1 cellular context compared by ENCODE assay signal in genomic region chr4:26372525-26373172, GRCh38.
TF ChIP-seq lines count a peak whose summit lies in the region.

No MANE protein-coding gene starts in this region.

TF ChIP-seq in HepG2, 621 proteins besides CTCF, POLR2A, EP300 and RAD21 (continued from another document and continues in another):
- TF ChIP-seq PRDM15 (CRISPR knock-in tag; IDR thresholded peaks at IDR 0.05) (no peak), ZNF10 (CRISPR knock-in tag; IDR thresholded peaks at IDR 0.05; ENCODE audit: borderline replicate concordance, low read depth) (no peak), ZNF382 (CRISPR knock-in tag; IDR thresholded peaks at IDR 0.05; ENCODE audit: borderline replicate concordance) (no peak), ZNF263 (CRISPR knock-in tag; IDR thresholded peaks at IDR 0.05) (no peak), HMG20A (CRISPR knock-in tag; IDR thresholded peaks at IDR 0.05; ENCODE audit: borderline replicate concordance) (peak; percentile 86), ZNF407 (CRISPR knock-in tag; IDR thresholded peaks at IDR 0.05; ENCODE audit: not compliant biosample characterization) (no peak), ZNF484 (CRISPR knock-in tag; IDR thresholded peaks at IDR 0.05; ENCODE audit: borderline replicate concordance, low read depth) (no peak), ZNF678 (CRISPR knock-in tag; IDR thresholded peaks at IDR 0.05) (no peak), ZNF12 (CRISPR knock-in tag; IDR thresholded peaks at IDR 0.05) (peak; percentile 78), FOSL2 (CRISPR knock-in tag; IDR thresholded peaks at IDR 0.05) (peak; percentile 63), KLF16 (CRISPR knock-in tag; IDR thresholded peaks at IDR 0.05) (no peak), ZNF878 (CRISPR knock-in tag; IDR thresholded peaks at IDR 0.05) (no peak), ZBTB37 (CRISPR knock-in tag; IDR thresholded peaks at IDR 0.05) (no peak), BCLAF1 (IDR thresholded peaks at IDR 0.05) (no peak), AFF4 (CRISPR knock-in tag; IDR thresholded peaks at IDR 0.05) (no peak), ZNF841 (CRISPR knock-in tag; IDR thresholded peaks at IDR 0.05; ENCODE audit: borderline replicate concordance) (no peak), HINFP (CRISPR knock-in tag; IDR thresholded peaks at IDR 0.05; ENCODE audit: low read depth) (no peak), ZNF337 (CRISPR knock-in tag; IDR thresholded peaks at IDR 0.05; ENCODE audit: borderline replicate concordance, low read depth) (no peak), TEF (CRISPR knock-in tag; IDR thresholded peaks at IDR 0.05) (no peak), GABPB1 (CRISPR knock-in tag; IDR thresholded peaks at IDR 0.05) (no peak), AKNA (CRISPR knock-in tag; IDR thresholded peaks at IDR 0.05; ENCODE audit: borderline replicate concordance) (no peak)
